ENCODE assay signal across 8 cellular contexts in genomic region chr5:172479034-172479783, GRCh38. TPM values are rescaled to one million over a fixed set of nuclear protein-coding genes. Genes with fewer than 3 reads are reported as not detected.
DNase-seq lines count a peak whose midpoint lies in the region; ATAC-seq and TF ChIP-seq lines count a peak whose summit lies in the region.

No MANE protein-coding gene starts in this region.

- no peaks in the 10 kb centered on the region for H3K9me3 ChIP-seq in NT2/D1 (ENCODE audit: insufficient read depth, low read length)
- no peaks in the 10 kb centered on the region for H3K9me3 ChIP-seq in esophagus muscularis mucosa

- no peak overlapping the region for H3K9ac ChIP-seq in NT2/D1 (ENCODE audit: insufficient read length, low read depth)

- H3K27ac ChIP-seq in esophagus muscularis mucosa (replicated peaks in 1 of 4) = peak overlapping the region; percentile 44 to 58 (median 44)

- no peaks in the 10 kb centered on the region for H3K36me3 ChIP-seq in NT2/D1 (ENCODE audit: insufficient read depth, insufficient read length, low read length)
- H3K36me3 ChIP-seq in esophagus muscularis mucosa = no peaks in the 10 kb centered on the region

- WGBS in esophagus muscularis mucosa = 38% methylated on average over 14 of the region's 21 CpGs

- no peaks in the 10 kb centered on the region for H3K4me1 Mint-ChIP-seq in stimulated activated naive CD8-positive, alpha-beta T cell treated with anti-CD3 and anti-CD28 coated beads, Interleukin-15, amount 100 ng/mL, for 72 hours

- no peaks in the 10 kb centered on the region for H3K9me3 Mint-ChIP-seq in stimulated activated naive CD8-positive, alpha-beta T cell treated with anti-CD3 and anti-CD28 coated beads, Interleukin-15, amount 100 ng/mL, for 72 hours

- no peak overlapping the region for H3K4me3 Mint-ChIP-seq in stimulated activated naive CD8-positive, alpha-beta T cell treated with anti-CD3 and anti-CD28 coated beads, Interleukin-15, amount 100 ng/mL, for 72 hours

- TF ChIP-seq POLR2A in esophagus muscularis mucosa (IDR thresholded peaks at IDR 0.05; ENCODE audit: low read depth) = no peak

- DNase-seq in AG09309 (ENCODE audit: low read depth) (peak; percentile 61), HUDEP-2 (lab: John Stamatoyannopoulos, UW; ENCODE audit: unreplicated experiment in 76 of 76) (peak in 70 of 76 experiments; percentile 3 to 80 (median 52)), NT2/D1 (ENCODE audit: low read depth, low spot score) (peak; percentile 91), activated T-cell treated with anti-CD3 and anti-CD28 coated beads for 4 hours (peak; percentile 33), esophagus muscularis mucosa (ENCODE audit: extremely low spot score) (no peak), myocyte (ENCODE audit: low read depth) (peak; percentile 95)
- DNase-seq in stimulated activated naive CD8-positive, alpha-beta T cell treated with anti-CD3 and anti-CD28 coated beads, Interleukin-15, amount 100 ng/mL, for 72 hours = peak; percentile 53 to 72

- H3K27me3 ChIP-seq in NT2/D1 (ENCODE audit: insufficient read depth, insufficient read length) (no peaks in the 10 kb centered on the region), esophagus muscularis mucosa (no peaks in the 10 kb centered on the region)

- H3K4me1 ChIP-seq in NT2/D1 (ENCODE audit: insufficient read depth, insufficient read length) (peaks cover 7% of the 10 kb centered on the region), esophagus muscularis mucosa (peaks cover 9 to 14% (median 9%) of the 10 kb centered on the region in 4 donors)

- no peaks in the 10 kb centered on the region for H3K27me3 Mint-ChIP-seq in stimulated activated naive CD8-positive, alpha-beta T cell treated with anti-CD3 and anti-CD28 coated beads, Interleukin-15, amount 100 ng/mL, for 72 hours

- intact Hi-C loops in esophagus muscularis mucosa (cut with DNase I) = loop anchor here (2.0 to 10.0 kb wide), 2 partner anchors 162 to 456 kb away; partner anchors contain the start of gene NEURL1B

- peak; percentile 87 for TF ChIP-seq CTCF in AG09309 (IDR thresholded peaks at IDR 0.05; ENCODE audit: control insufficient read depth, insufficient read depth, low read depth, low read length, missing control alignments)
- TF ChIP-seq CTCF in esophagus muscularis mucosa (IDR thresholded peaks at IDR 0.05) = peak; percentile 78 to 98 (median 80)

- no peak for TF ChIP-seq EP300 in esophagus muscularis mucosa (IDR thresholded peaks at IDR 0.05)

- peak overlapping the region in 1 of 2 donors; percentile 9 for H3K27ac Mint-ChIP-seq in stimulated activated naive CD8-positive, alpha-beta T cell treated with anti-CD3 and anti-CD28 coated beads, Interleukin-15, amount 100 ng/mL, for 72 hours

- H3K4me3 ChIP-seq in AG09309 (ENCODE audit: control insufficient read depth, low read depth, low read length) (no peak overlapping the region), NT2/D1 (ENCODE audit: insufficient read length, low read depth) (no peak overlapping the region), esophagus muscularis mucosa (no peak overlapping the region)

- peak; percentile 74 for ATAC-seq in GM18868 (IDR thresholded peaks at IDR 0.05; ENCODE audit: unreplicated experiment)
- peak; percentile 96 for ATAC-seq in stimulated activated naive CD8-positive, alpha-beta T cell treated with anti-CD3 and anti-CD28 coated beads, Interleukin-15, amount 100 ng/mL, for 72 hours

RNA-seq across cellular contexts. Expression of gene SH3PXD2B, which starts 24.9 kb away (rescaled TPM):
- 10 to 100 TPM; 41.5 to 66.5 (median 49.2) TPM for total RNA-seq in esophagus muscularis mucosa
- 19.4 and 28.8 TPM in 2 replicates for total RNA-seq in myocyte
- 43.1 TPM for polyA plus RNA-seq in myocyte (2012)
